Comparison of ENCODE assay signal across 12 cellular contexts in genomic region chr2:196278491-196278911, GRCh38.
A peak's percentile ranks its signal among the peaks of the same experiment; 100 is the strongest.
DNase-seq lines count a peak whose midpoint lies in the region; ATAC-seq, FAIRE-seq and TF ChIP-seq lines count a peak whose summit lies in the region.
"Had no signal": no experiment of that assay in that cellular context is flagged by ENCODE, and none has a peak within 500 bp of the region (broad histone marks: within the 10 kb centered on the region; RNA-seq: fewer than 3 reads in every experiment).

No MANE protein-coding gene starts in this region.

- H2AFZ ChIP-seq in astrocyte (ENCODE audit: low read depth, low read length) = no peak overlapping the region

- H3K9me3 Mint-ChIP-seq in astrocyte (ENCODE audit: unreplicated experiment) = peaks cover 3% of the 10 kb centered on the region
- H3K9me3 Mint-ChIP-seq: CD8-positive, alpha-beta memory T cell had no signal

- DNase-seq in AG20443 (ENCODE audit: low spot score) = peak; percentile 60
- peak; percentile 95 for DNase-seq in astrocyte (ENCODE audit: low read depth)
- peak; percentile 20 for DNase-seq in retinal pigment epithelial cell (ENCODE audit: low read depth)
- no peak for DNase-seq in posterior vena cava (ENCODE audit: low spot score)
- DNase-seq: head of caudate nucleus had no signal

- intact Hi-C loops in posterior vena cava (cut with DNase I) = no loop called here

- H3K27me3 Mint-ChIP-seq in astrocyte (ENCODE audit: low read depth, unreplicated experiment) = no peaks in the 10 kb centered on the region

- peak overlapping the region; percentile 29 for H3K9ac ChIP-seq in astrocyte (ENCODE audit: low read length)

- H4K20me1 ChIP-seq in astrocyte (ENCODE audit: insufficient read depth, low read length) = no peaks in the 10 kb centered on the region

- H3K9me3 ChIP-seq in astrocyte (ENCODE audit: insufficient read depth, low read depth, low read length) = no peaks in the 10 kb centered on the region

- TF ChIP-seq CTCF in astrocyte (IDR thresholded peaks at IDR 0.05; ENCODE audit: insufficient read depth, low read depth, low read length) (no peak), retinal pigment epithelial cell (conservative IDR thresholded peaks at IDR 0.05; ENCODE audit: low read depth, low read length) (no peak)

- no peaks in the 10 kb centered on the region for H3K36me3 Mint-ChIP-seq in astrocyte (ENCODE audit: low read depth, unreplicated experiment)
- H3K36me3 Mint-ChIP-seq: CD8-positive, alpha-beta memory T cell had no signal

- H3K27ac ChIP-seq in astrocyte (ENCODE audit: low read depth, low read length) = peak overlapping the region; percentile 89

- H3K27ac Mint-ChIP-seq in astrocyte (ENCODE audit: unreplicated experiment) = peak overlapping the region; percentile 99

- peak; percentile 80 for FAIRE-seq in astrocyte (lab: Jason Lieb, UNC)
- FAIRE-seq: GM18507, H1 had no signal

- no peaks in the 10 kb centered on the region for H3K79me2 ChIP-seq in astrocyte (ENCODE audit: insufficient read depth, low read length)

- ATAC-seq in SK-N-SH treated with all-trans-retinoic acid at 6 μM for 48 hours (peak; percentile 73), GM19467 (IDR thresholded peaks at IDR 0.05; ENCODE audit: unreplicated experiment) (no peak), HG02938 (IDR thresholded peaks at IDR 0.05; ENCODE audit: unreplicated experiment) (no peak), HG02970 (IDR thresholded peaks at IDR 0.05; ENCODE audit: low FRiP score, unreplicated experiment) (no peak)

- H3K4me3 ChIP-seq in astrocyte (ENCODE audit: insufficient read depth, low read depth, low read length) (peak overlapping the region; percentile 24), retinal pigment epithelial cell (ENCODE audit: low read length) (no peak overlapping the region)

- no peaks in the 10 kb centered on the region for H3K36me3 ChIP-seq in astrocyte (ENCODE audit: insufficient read depth, low read length)

- H3K4me1 ChIP-seq in astrocyte (ENCODE audit: insufficient read depth, low read length) = peaks cover 30% of the 10 kb centered on the region

- no peak overlapping the region for H3K4me3 Mint-ChIP-seq in astrocyte (ENCODE audit: unreplicated experiment)
- H3K4me3 Mint-ChIP-seq: CD8-positive, alpha-beta memory T cell had no signal

- no peaks in the 10 kb centered on the region for H3K27me3 ChIP-seq in astrocyte (ENCODE audit: insufficient read depth, low read length)

- H3K4me2 ChIP-seq in astrocyte (ENCODE audit: low read length) = peak overlapping the region; percentile 59

- H3K4me1 Mint-ChIP-seq in astrocyte (ENCODE audit: low read depth, unreplicated experiment) = peaks cover 41% of the 10 kb centered on the region

TF ChIP-seq in SK-N-SH treated with all-trans-retinoic acid at 6 μM for 48 hours, 23 proteins besides CTCF, POLR2A, EP300 and RAD21:
- TF ChIP-seq RARB (CRISPR knock-in tag; IDR thresholded peaks at IDR 0.05) (no peak), ZC3H10 (CRISPR knock-in tag; IDR thresholded peaks at IDR 0.05) (no peak), TCF4 (CRISPR knock-in tag; IDR thresholded peaks at IDR 0.05; ENCODE audit: borderline replicate concordance) (no peak), ZNF70 (CRISPR knock-in tag; IDR thresholded peaks at IDR 0.05) (no peak), ARNTL (CRISPR knock-in tag; IDR thresholded peaks at IDR 0.05; ENCODE audit: borderline replicate concordance, low read depth) (no peak), BACH2 (CRISPR knock-in tag; IDR thresholded peaks at IDR 0.05; ENCODE audit: borderline replicate concordance) (no peak), CSDC2 (CRISPR knock-in tag; IDR thresholded peaks at IDR 0.05) (no peak), GLIS3 (CRISPR knock-in tag; IDR thresholded peaks at IDR 0.05) (no peak), ISL1 (CRISPR knock-in tag; IDR thresholded peaks at IDR 0.05) (no peak), PATZ1 (CRISPR knock-in tag; IDR thresholded peaks at IDR 0.05; ENCODE audit: borderline replicate concordance) (no peak)
